ENCODE assay signal across 8 cellular contexts in genomic region chr15:66701422-66702034, GRCh38. TPM values are rescaled to one million over a fixed set of nuclear protein-coding genes. Genes with fewer than 3 reads are reported as not detected.
DNase-seq lines count a peak whose midpoint lies in the region; ATAC-seq and TF ChIP-seq lines count a peak whose summit lies in the region.

No MANE protein-coding gene starts in this region.

- H2AFZ ChIP-seq in GM23338, result peak overlapping the region; percentile 78

- DNase-seq in GDM1 (lab: John Stamatoyannopoulos, UW) (peak; percentile 77), GM23338 (ENCODE audit: low spot score) (peak; percentile 53), MV-4-11 (lab: John Stamatoyannopoulos, UW) (peak; percentile 60), fibroblast of villous mesenchyme (ENCODE audit: low read depth) (no peak), NCI-H1694 (lab: John Stamatoyannopoulos, UW) (no peak)
- peak; percentile 29 for DNase-seq in activated T-helper 1 cell treated with anti-CD3 and anti-CD28 coated beads, Interleukin-12 subunit alpha, Interleukin-12 subunit beta, Interleukin-2, Interleukin-4 antibody, amounts not matched to agents 30 ng/mL and 10 ng/mL and 1 ng/mL, durations not matched to agents 14 hours and 24 hours and 36 hours (ENCODE audit: low spot score)
- no peak for DNase-seq in effector CD8-positive, alpha-beta T cell (lab: John Stamatoyannopoulos, UW)

- H3K27ac Mint-ChIP-seq in GM23338, result no peak overlapping the region
- H3K27ac Mint-ChIP-seq in activated T-helper 1 cell treated with anti-CD3 and anti-CD28 coated beads, Interleukin-12 subunit alpha, Interleukin-12 subunit beta, Interleukin-2, Interleukin-4 antibody, amounts not matched to agents 30 ng/mL and 10 ng/mL and 1 ng/mL, durations not matched to agents 14 hours and 24 hours and 36 hours, result peak overlapping the region; percentile 85

- no peaks in the 10 kb centered on the region for H3K9me3 ChIP-seq in neutrophil

- H3K4me1 ChIP-seq in GM23338 (ENCODE audit: insufficient read depth), result peaks cover 26% of the 10 kb centered on the region
- H3K4me1 ChIP-seq in neutrophil (ENCODE audit: control insufficient read depth in 1 of 2, insufficient read depth in 1 of 2, low read depth in 1 of 2, low read length in 1 of 2), result peaks cover 28 to 30% of the 10 kb centered on the region in 2 experiments

- H3K79me2 ChIP-seq in GM23338 (replicated peaks; ENCODE audit: insufficient read depth), result peaks cover 15% of the 10 kb centered on the region

- no peaks in the 10 kb centered on the region for H3K9me2 ChIP-seq in GM23338 (ENCODE audit: insufficient read depth)

- H3F3A ChIP-seq in GM23338 (replicated peaks; ENCODE audit: low read depth), result peaks cover 12% of the 10 kb centered on the region

- H3K4me2 ChIP-seq in GM23338, result peak overlapping the region; percentile 95

- no peaks in the 10 kb centered on the region for H3K36me3 ChIP-seq in GM23338 (ENCODE audit: insufficient read depth)
- no peaks in the 10 kb centered on the region for H3K36me3 ChIP-seq in neutrophil

- peak; percentile 29 for ATAC-seq in GM23338

- H3K9me3 Mint-ChIP-seq in GM23338, result no peaks in the 10 kb centered on the region
- H3K9me3 Mint-ChIP-seq in activated T-helper 1 cell treated with anti-CD3 and anti-CD28 coated beads, Interleukin-12 subunit alpha, Interleukin-12 subunit beta, Interleukin-2, Interleukin-4 antibody, amounts not matched to agents 30 ng/mL and 10 ng/mL and 1 ng/mL, durations not matched to agents 14 hours and 24 hours and 36 hours, result no peaks in the 10 kb centered on the region

- intact Hi-C loops in activated T-helper 1 cell treated with anti-CD3 and anti-CD28 coated beads, Interleukin-12 subunit alpha, Interleukin-12 subunit beta, Interleukin-2, Interleukin-4 antibody, amounts not matched to agents 30 ng/mL and 10 ng/mL and 1 ng/mL, durations not matched to agents 14 hours and 24 hours and 36 hours (cut with micrococcal nuclease), result loop anchor here (1.0 to 10.0 kb wide), 9 partner anchors 47 to 1351 kb away; partner anchors contain the start of genes DIS3L, MAP2K5, PIAS1 and SNAPC5

- H3K4me3 ChIP-seq in GM23338 (peak overlapping the region; percentile 86), fibroblast of villous mesenchyme (ENCODE audit: low read depth, low read length) (peak overlapping the region; percentile 69), neutrophil (ENCODE audit: low read depth in 1 of 2, low read length in 1 of 2) (peak overlapping the region; percentile 86 to 91)

- H3K27ac ChIP-seq in GM23338 (ENCODE audit: low read depth), result no peak overlapping the region
- peak overlapping the region; percentile 63 for H3K27ac ChIP-seq in neutrophil

- H3K27me3 ChIP-seq in GM23338 (ENCODE audit: insufficient read depth) (peaks cover 48% of the 10 kb centered on the region), neutrophil (peaks cover 51% of the 10 kb centered on the region)

- H3K27me3 Mint-ChIP-seq in GM23338 (ENCODE audit: insufficient read depth, low read depth, poor library complexity), result peaks cover 46% of the 10 kb centered on the region
- peaks cover 21% of the 10 kb centered on the region for H3K27me3 Mint-ChIP-seq in activated T-helper 1 cell treated with anti-CD3 and anti-CD28 coated beads, Interleukin-12 subunit alpha, Interleukin-12 subunit beta, Interleukin-2, Interleukin-4 antibody, amounts not matched to agents 30 ng/mL and 10 ng/mL and 1 ng/mL, durations not matched to agents 14 hours and 24 hours and 36 hours (ENCODE audit: insufficient read depth)

- peaks cover 2% of the 10 kb centered on the region; the same call in 1 of the 3 replicates for H3K36me3 Mint-ChIP-seq in GM23338 (ENCODE audit: low read depth)
- H3K36me3 Mint-ChIP-seq in activated T-helper 1 cell treated with anti-CD3 and anti-CD28 coated beads, Interleukin-12 subunit alpha, Interleukin-12 subunit beta, Interleukin-2, Interleukin-4 antibody, amounts not matched to agents 30 ng/mL and 10 ng/mL and 1 ng/mL, durations not matched to agents 14 hours and 24 hours and 36 hours (ENCODE audit: low read depth), result no peaks in the 10 kb centered on the region

- peaks cover 21% of the 10 kb centered on the region for H4K20me1 ChIP-seq in GM23338 (replicated peaks; ENCODE audit: insufficient read depth)

- TF ChIP-seq CTCF in GM23338 (conservative IDR thresholded peaks at IDR 0.05; ENCODE audit: low read depth in 2 of 2) (no peak), fibroblast of villous mesenchyme (IDR thresholded peaks at IDR 0.05; ENCODE audit: insufficient read depth, low read depth, low read length) (no peak), neutrophil (IDR thresholded peaks at IDR 0.05) (no peak)

- peak overlapping the region; percentile 84 for H3K4me3 Mint-ChIP-seq in GM23338
- peak overlapping the region; percentile 88 for H3K4me3 Mint-ChIP-seq in activated T-helper 1 cell treated with anti-CD3 and anti-CD28 coated beads, Interleukin-12 subunit alpha, Interleukin-12 subunit beta, Interleukin-2, Interleukin-4 antibody, amounts not matched to agents 30 ng/mL and 10 ng/mL and 1 ng/mL, durations not matched to agents 14 hours and 24 hours and 36 hours

- H3K4me1 Mint-ChIP-seq in GM23338, result peaks cover 37% of the 10 kb centered on the region
- peaks cover 16% of the 10 kb centered on the region for H3K4me1 Mint-ChIP-seq in activated T-helper 1 cell treated with anti-CD3 and anti-CD28 coated beads, Interleukin-12 subunit alpha, Interleukin-12 subunit beta, Interleukin-2, Interleukin-4 antibody, amounts not matched to agents 30 ng/mL and 10 ng/mL and 1 ng/mL, durations not matched to agents 14 hours and 24 hours and 36 hours (ENCODE audit: low read depth)

TF ChIP-seq in GM23338, 12 proteins besides CTCF, POLR2A, EP300 and RAD21 (continues in another document):
- TF ChIP-seq, protein P1, sequence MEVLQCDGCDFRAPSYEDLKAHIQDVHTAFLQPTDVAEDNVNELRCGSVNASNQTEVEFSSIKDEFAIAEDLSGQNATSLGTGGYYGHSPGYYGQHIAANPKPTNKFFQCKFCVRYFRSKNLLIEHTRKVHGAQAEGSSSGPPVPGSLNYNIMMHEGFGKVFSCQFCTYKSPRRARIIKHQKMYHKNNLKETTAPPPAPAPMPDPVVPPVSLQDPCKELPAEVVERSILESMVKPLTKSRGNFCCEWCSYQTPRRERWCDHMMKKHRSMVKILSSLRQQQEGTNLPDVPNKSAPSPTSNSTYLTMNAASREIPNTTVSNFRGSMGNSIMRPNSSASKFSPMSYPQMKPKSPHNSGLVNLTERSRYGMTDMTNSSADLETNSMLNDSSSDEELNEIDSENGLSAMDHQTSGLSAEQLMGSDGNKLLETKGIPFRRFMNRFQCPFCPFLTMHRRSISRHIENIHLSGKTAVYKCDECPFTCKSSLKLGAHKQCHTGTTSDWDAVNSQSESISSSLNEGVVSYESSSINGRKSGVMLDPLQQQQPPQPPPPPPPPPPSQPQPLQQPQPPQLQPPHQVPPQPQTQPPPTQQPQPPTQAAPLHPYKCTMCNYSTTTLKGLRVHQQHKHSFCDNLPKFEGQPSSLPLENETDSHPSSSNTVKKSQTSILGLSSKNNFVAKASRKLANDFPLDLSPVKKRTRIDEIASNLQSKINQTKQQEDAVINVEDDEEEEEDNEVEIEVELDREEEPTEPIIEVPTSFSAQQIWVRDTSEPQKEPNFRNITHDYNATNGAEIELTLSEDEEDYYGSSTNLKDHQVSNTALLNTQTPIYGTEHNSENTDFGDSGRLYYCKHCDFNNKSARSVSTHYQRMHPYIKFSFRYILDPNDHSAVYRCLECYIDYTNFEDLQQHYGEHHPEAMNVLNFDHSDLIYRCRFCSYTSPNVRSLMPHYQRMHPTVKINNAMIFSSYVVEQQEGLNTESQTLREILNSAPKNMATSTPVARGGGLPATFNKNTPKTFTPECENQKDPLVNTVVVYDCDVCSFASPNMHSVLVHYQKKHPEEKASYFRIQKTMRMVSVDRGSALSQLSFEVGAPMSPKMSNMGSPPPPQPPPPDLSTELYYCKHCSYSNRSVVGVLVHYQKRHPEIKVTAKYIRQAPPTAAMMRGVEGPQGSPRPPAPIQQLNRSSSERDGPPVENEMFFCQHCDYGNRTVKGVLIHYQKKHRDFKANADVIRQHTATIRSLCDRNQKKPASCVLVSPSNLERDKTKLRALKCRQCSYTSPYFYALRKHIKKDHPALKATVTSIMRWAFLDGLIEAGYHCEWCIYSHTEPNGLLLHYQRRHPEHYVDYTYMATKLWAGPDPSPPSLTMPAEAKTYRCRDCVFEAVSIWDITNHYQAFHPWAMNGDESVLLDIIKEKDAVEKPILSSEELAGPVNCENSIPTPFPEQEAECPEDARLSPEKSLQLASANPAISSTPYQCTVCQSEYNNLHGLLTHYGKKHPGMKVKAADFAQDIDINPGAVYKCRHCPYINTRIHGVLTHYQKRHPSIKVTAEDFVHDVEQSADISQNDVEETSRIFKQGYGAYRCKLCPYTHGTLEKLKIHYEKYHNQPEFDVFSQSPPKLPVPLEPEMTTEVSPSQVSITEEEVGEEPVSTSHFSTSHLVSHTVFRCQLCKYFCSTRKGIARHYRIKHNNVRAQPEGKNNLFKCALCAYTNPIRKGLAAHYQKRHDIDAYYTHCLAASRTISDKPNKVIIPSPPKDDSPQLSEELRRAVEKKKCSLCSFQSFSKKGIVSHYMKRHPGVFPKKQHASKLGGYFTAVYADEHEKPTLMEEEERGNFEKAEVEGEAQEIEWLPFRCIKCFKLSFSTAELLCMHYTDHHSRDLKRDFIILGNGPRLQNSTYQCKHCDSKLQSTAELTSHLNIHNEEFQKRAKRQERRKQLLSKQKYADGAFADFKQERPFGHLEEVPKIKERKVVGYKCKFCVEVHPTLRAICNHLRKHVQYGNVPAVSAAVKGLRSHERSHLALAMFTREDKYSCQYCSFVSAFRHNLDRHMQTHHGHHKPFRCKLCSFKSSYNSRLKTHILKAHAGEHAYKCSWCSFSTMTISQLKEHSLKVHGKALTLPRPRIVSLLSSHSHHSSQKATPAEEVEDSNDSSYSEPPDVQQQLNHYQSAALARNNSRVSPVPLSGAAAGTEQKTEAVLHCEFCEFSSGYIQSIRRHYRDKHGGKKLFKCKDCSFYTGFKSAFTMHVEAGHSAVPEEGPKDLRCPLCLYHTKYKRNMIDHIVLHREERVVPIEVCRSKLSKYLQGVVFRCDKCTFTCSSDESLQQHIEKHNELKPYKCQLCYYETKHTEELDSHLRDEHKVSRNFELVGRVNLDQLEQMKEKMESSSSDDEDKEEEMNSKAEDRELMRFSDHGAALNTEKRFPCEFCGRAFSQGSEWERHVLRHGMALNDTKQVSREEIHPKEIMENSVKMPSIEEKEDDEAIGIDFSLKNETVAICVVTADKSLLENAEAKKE (CRISPR knock-in tag; IDR thresholded peaks at IDR 0.05), result no peak
- TF ChIP-seq POLR2AphosphoS5 (IDR thresholded peaks at IDR 0.05; ENCODE audit: low read depth) (no peak), EZH2 (IDR thresholded peaks at IDR 0.05; ENCODE audit: low read depth, unreplicated experiment) (no peak)

RNA-seq across cellular contexts. Expression of gene SMAD6, which starts 0.5 kb away (rescaled TPM):
- total RNA-seq in GM23338 (2014; rRNA removed; shearing (Covaris generic)), result 11.9 and 15.7 TPM in 2 replicates
- 1.6 and 2.1 TPM in 2 replicates for polyA plus RNA-seq in GM23338 (2016; fragmentation: Nextera tagmentation; extraction: Ambion mirVana)
- total RNA-seq in activated T-helper 1 cell treated with anti-CD3 and anti-CD28 coated beads, Interleukin-12 subunit alpha, Interleukin-12 subunit beta, Interleukin-2, Interleukin-4 antibody, amounts not matched to agents 30 ng/mL and 10 ng/mL and 1 ng/mL, durations not matched to agents 14 hours and 24 hours and 36 hours, result 0.34 and 0.83 TPM in 2 replicates
- total RNA-seq in fibroblast of villous mesenchyme, result 3.0 and 3.5 TPM in 2 replicates

Comparison
In these comparisons a context has a peak if more than half of its experiments do, and no peak if none do; other contexts are left out.
1. DNase-seq: peak in GDM1 (single experiment), GM23338 (single experiment), MV-4-11 (single experiment) and activated T-helper 1 cell treated with anti-CD3 and anti-CD28 coated beads, Interleukin-12 subunit alpha, Interleukin-12 subunit beta, Interleukin-2, Interleukin-4 antibody, amounts not matched to agents 30 ng/mL and 10 ng/mL and 1 ng/mL, durations not matched to agents 14 hours and 24 hours and 36 hours (single experiment); none in fibroblast of villous mesenchyme (single experiment), effector CD8-positive, alpha-beta T cell (single experiment) and NCI-H1694 (single experiment).
2. Peak in every context shown above with its lines, with median percentiles within 50 percentile points of each other: H3K4me3 ChIP-seq.